1 cellular context compared by ENCODE assay signal in the genomic region with DNA sequence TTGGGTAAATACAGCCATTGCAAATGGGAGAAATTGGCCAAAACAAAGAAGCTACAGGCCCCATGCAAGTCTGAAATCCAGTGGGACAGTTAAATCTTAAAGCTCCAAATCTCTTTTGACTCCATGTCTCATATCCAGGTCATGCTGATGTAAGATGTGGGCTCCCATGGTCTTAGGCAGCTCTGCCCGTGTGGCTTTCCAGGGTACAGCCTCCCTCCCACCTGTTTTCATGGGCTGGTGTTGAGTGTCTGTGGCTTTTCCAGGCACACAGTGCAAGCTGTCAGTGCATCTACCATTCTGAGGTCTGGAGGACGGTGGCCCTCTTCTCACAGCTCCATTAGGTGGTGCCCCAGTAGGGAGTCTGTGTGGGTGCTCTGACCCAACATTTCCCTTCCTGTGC. TPM values are rescaled to one million over a fixed set of nuclear protein-coding genes. Genes with fewer than 3 reads are reported as not detected.
"Had no signal": no experiment of that assay in that cellular context is flagged by ENCODE, and none has a peak within 500 bp of the region (broad histone marks: within the 10 kb centered on the region; RNA-seq: fewer than 3 reads in every experiment).

No MANE protein-coding gene starts in this region.

RNA-seq across cellular contexts. Expression of a gene that starts 53.4 kb away (rescaled TPM):
- total RNA-seq: H9 had no signal
